In the genomic region with DNA sequence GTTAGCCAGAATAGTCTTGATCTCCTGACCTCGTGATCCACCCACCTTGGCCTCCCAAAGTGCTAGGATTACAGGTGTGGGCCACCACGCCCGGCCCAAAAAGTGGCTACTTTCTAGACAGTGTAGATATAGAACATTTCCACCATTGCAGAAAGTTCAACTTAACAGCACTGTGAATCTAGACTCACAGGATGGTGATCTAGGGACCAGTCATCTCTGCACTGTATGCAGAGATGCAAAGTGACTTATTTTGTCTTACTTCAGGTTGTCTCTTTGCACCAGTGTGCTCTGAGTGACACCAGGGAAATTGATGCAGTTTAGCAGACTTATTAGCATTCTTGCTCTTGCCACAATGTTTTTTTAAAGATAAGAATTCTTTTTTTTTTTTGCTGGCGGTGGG, we compare ENCODE assay signal across 22 cellular contexts. TPM values are rescaled to one million over a fixed set of nuclear protein-coding genes. Genes with fewer than 3 reads are reported as not detected.
DNase-seq lines count a peak whose midpoint lies in the region; ATAC-seq, FAIRE-seq and TF ChIP-seq lines count a peak whose summit lies in the region.
"Had no signal": no experiment of that assay in that cellular context is flagged by ENCODE, and none has a peak within 500 bp of the region (broad histone marks: within the 10 kb centered on the region; RNA-seq: fewer than 3 reads in every experiment).

No MANE protein-coding gene starts in this region.

- H4K20me1 ChIP-seq in K562 (replicated peaks; ENCODE audit: control insufficient read depth, insufficient read depth, low read length) = no peaks in the 10 kb centered on the region
- H4K20me1 ChIP-seq: BLaER1 treated with 17β-estradiol and CSF1 and Interleukin-3, amounts not matched to agents 10 nM and 100 nM had no signal

- H3K36me3 ChIP-seq in HEK293 (ENCODE audit: control insufficient read depth in 2 of 2, insufficient read depth in 1 of 2, low read length in 2 of 2) (no peaks in the 10 kb centered on the region), K562 (ENCODE audit: control insufficient read depth, insufficient read depth, low read length) (no peaks in the 10 kb centered on the region), spleen (no peaks in the 10 kb centered on the region)
- H3K36me3 ChIP-seq: BLaER1 treated with 17β-estradiol and CSF1 and Interleukin-3, amounts not matched to agents 10 nM and 100 nM had no signal

- TF ChIP-seq CTCF in HEK293 (tag by site-specific recombination; IDR thresholded peaks at IDR 0.05) (no peak), K562 (IDR thresholded peaks at IDR 0.05 in 2 of 3, conservative IDR thresholded peaks at IDR 0.05 in 1 of 3; ENCODE audit: insufficient read depth in 2 of 3, low read depth in 1 of 3, low read length in 3 of 3) (no peak), spleen (IDR thresholded peaks at IDR 0.05 in 8 of 11, conservative IDR thresholded peaks at IDR 0.05 in 3 of 11) (no peak)

- no peaks in the 10 kb centered on the region for H3K79me2 ChIP-seq in K562 (ENCODE audit: control insufficient read depth, insufficient read depth, low read length)

- H3K4me1 ChIP-seq in HEK293 (ENCODE audit: control insufficient read depth, insufficient read depth, low read length) (peaks cover 12% of the 10 kb centered on the region), K562 (replicated peaks in 1 of 2; ENCODE audit: control insufficient read depth in 2 of 2, insufficient read depth in 2 of 2, low read length in 2 of 2) (no peaks in the 10 kb centered on the region; a peak in 2 of 5 replicates), spleen (no peaks in the 10 kb centered on the region)
- H3K4me1 ChIP-seq: BLaER1 treated with 17β-estradiol and CSF1 and Interleukin-3, amounts not matched to agents 10 nM and 100 nM had no signal

- 54% methylated on average over 4 of the region's 4 CpGs for WGBS in K562 (ENCODE audit: insufficient coverage, low coverage, missing lambda C conversion rate)
- WGBS in spleen, 5 donors = 70 to 97% (median 90%) methylated on average over 3 to 4 of the region's 4 CpGs

- no peak for FAIRE-seq in K562 (lab: Jason Lieb, UNC)
- FAIRE-seq: A204.1, D721Med, G401.6, GM12891, GM19239 had no signal

- TF ChIP-seq POLR2A in K562 (conservative IDR thresholded peaks at IDR 0.05) (no peak), spleen (IDR thresholded peaks at IDR 0.05) (no peak)

- POLR2A ChIA-PET in HEK293 (lab: Yijun Ruan, JAX) = interaction anchor here (0.7 kb wide), 1 partner anchor 13 kb away, joined by 3 read pairs; no protein-coding TSS in a partner anchor
- POLR2A ChIA-PET in K562 (lab: Yijun Ruan, JAX) = no interaction called here

- no peaks in the 10 kb centered on the region for H3K9me3 ChIP-seq in HEK293 (ENCODE audit: control insufficient read depth, insufficient read depth, low read depth, low read length)
- H3K9me3 ChIP-seq in K562 (replicated peaks; ENCODE audit: control insufficient read depth, insufficient read depth, low read depth, low read length) = no peaks in the 10 kb centered on the region
- H3K9me3 ChIP-seq in spleen = no peaks in the 10 kb centered on the region
- H3K9me3 ChIP-seq: BLaER1 treated with 17β-estradiol and CSF1 and Interleukin-3, amounts not matched to agents 10 nM and 100 nM; Caco-2 had no signal

- CTCF ChIA-PET in HEK293 (lab: Yijun Ruan, JAX) = interaction anchor here (1.2 kb wide), 1 partner anchor 24 kb away, joined by 4 read pairs; no protein-coding TSS in a partner anchor
- CTCF ChIA-PET in K562 (lab: Yijun Ruan, JAX; ENCODE audit: low intra/inter-chr PET ratio) = no interaction called here

- TF ChIP-seq RAD21 in K562 (CRISPR knock-in tag; conservative IDR thresholded peaks at IDR 0.05 in 1 of 2, IDR thresholded peaks at IDR 0.05 in 1 of 2) = no peak

- in situ Hi-C loops in K562 (cut with MboI) = no loop called here

- H3K27ac ChIP-seq in HEK293 (ENCODE audit: extremely low read depth, low read depth, low read length) = no peak overlapping the region; the same call in 1 of the 2 replicates
- H3K27ac ChIP-seq in K562 (ENCODE audit: extremely low read depth, low read depth, low read length) = no peak overlapping the region
- no peak overlapping the region for H3K27ac ChIP-seq in spleen
- H3K27ac ChIP-seq: BLaER1 treated with 17β-estradiol and CSF1 and Interleukin-3, amounts not matched to agents 10 nM and 100 nM; C4-2B had no signal

- no peak overlapping the region for H3K4me2 ChIP-seq in K562 (ENCODE audit: insufficient read depth, low read length)
- H3K4me2 ChIP-seq: BLaER1 treated with 17β-estradiol and CSF1 and Interleukin-3, amounts not matched to agents 10 nM and 100 nM had no signal

- no peak overlapping the region for H2AFZ ChIP-seq in K562 (ENCODE audit: low read depth, low read length)

- TF ChIP-seq EP300 in K562 (IDR thresholded peaks at IDR 0.05; ENCODE audit: low read length) = no peak

- H3K4me3 ChIP-seq in HEK293 (ENCODE audit: low read depth, low read length) (no peak overlapping the region), K562 (no peak overlapping the region), spleen (no peak overlapping the region)
- H3K4me3 ChIP-seq: BLaER1 treated with 17β-estradiol and CSF1 and Interleukin-3, amounts not matched to agents 10 nM and 100 nM had no signal

- H3K27me3 ChIP-seq in K562 (ENCODE audit: control insufficient read depth in 2 of 2, insufficient read depth in 2 of 2, low read length in 2 of 2) = no peaks in the 10 kb centered on the region
- peaks cover 0 to 4% (median 0%) of the 10 kb centered on the region in 7 donors for H3K27me3 ChIP-seq in spleen (replicated peaks in 1 of 7)

- H3K9me1 ChIP-seq in K562 (ENCODE audit: control insufficient read depth, insufficient read depth, low read length) = no peaks in the 10 kb centered on the region

- BruUV-seq in K562 (replicated peaks; lab: Mats Ljungman, UMichigan) = no TSS peak

- ATAC-seq in K562 (peak; percentile 51; the same call in 2 of the 3 replicates), HG02610 (IDR thresholded peaks at IDR 0.05; ENCODE audit: unreplicated experiment) (no peak)
- ATAC-seq: CD8-positive, alpha-beta T cell had no signal

- intact Hi-C loops in K562 (cut with micrococcal nuclease) (no loop called here), spleen (cut with DNase I; ENCODE audit: low total_unique reads) (no loop called here)

- H3K9ac ChIP-seq in K562 (ENCODE audit: insufficient read depth in 1 of 2, low read depth in 2 of 2, low read length in 2 of 2) = no peak overlapping the region
- H3K9ac ChIP-seq: BLaER1 treated with 17β-estradiol and CSF1 and Interleukin-3, amounts not matched to agents 10 nM and 100 nM had no signal

- DNase-seq in M059J (ENCODE audit: low read depth) (peak; percentile 14), K562 (ENCODE audit: extremely low read depth in 1 of 4, low spot score in 3 of 4) (no peak), spleen (no peak), NCI-H2107 treated with DMSO at 0.1 percent for 48 hours (lab: John Stamatoyannopoulos, UW; ENCODE audit: unreplicated experiment) (no peak)
- DNase-seq: 8988T; AML-193; Caco-2; Calu3; CD4-positive, alpha-beta T cell; CD8-positive, alpha-beta T cell; DMS79 treated with DMSO at 0.1 percent for 48 hours; GF-D8 had no signal

RNA-seq across cellular contexts. Expression of a gene that starts 12.9 kb away (rescaled TPM):
- 4.2 and 5.2 TPM in 2 replicates for total RNA-seq in M059J (2014; rRNA removed; shearing (Covaris generic))
- 3.0 and 4.6 TPM in 2 replicates for total RNA-seq in K562 (2011; cell fraction: chromatin; rRNA removed; ENCODE audit: low replicate concordance)
- total RNA-seq in K562 (2011; cell fraction: nucleolus; rRNA removed) = 2.6 and 3.7 TPM in 2 replicates
- total RNA-seq in K562 (2011; cell fraction: nucleoplasm; rRNA removed) = 3.4 and 4.9 TPM in 2 replicates
- total RNA-seq in K562 (2014; rRNA removed) (11.5 and 12.8 TPM in 2 replicates), K562 (2014; rRNA removed; fragmentation: Illumina TruSeq; extraction: Trizol) (7.6 and 8.7 TPM in 2 replicates), K562 (2015; rRNA removed; fragmentation: Illumina TruSeq; extraction: Trizol) (6.4 and 8.5 TPM in 2 replicates), K562 (2021) (23.6 and 26.6 TPM in 2 replicates), spleen (10 to 100 TPM; 19.1 to 50.9 (median 32.9) TPM)
- polyA plus RNA-seq in K562 (2011; rRNA removed) (5.7 and 6.0 TPM in 2 replicates), K562 (2014; fragmentation: Illumina TruSeq; extraction: Trizol) (18.5 and 19.1 TPM in 2 replicates), K562 (2014; fragmentation: Nextera tagmentation; extraction: Ambion mirVana) (under 1 TPM; 0.13 to 0.14 TPM), K562 (2014; rRNA removed) (11.0 and 12.8 TPM in 2 replicates), spleen (10 to 100 TPM in 1 of 3 donors, 1 to 10 TPM in 2; 5.1 to 12.9 (median 5.8) TPM)
- polyA plus RNA-seq in K562 (2011; cell fraction: cytosol; rRNA removed) = 8.8 and 15.6 TPM in 2 replicates
- 4.5 and 8.3 TPM in 2 replicates for polyA plus RNA-seq in K562 (2011; cell fraction: nucleus; rRNA removed)
- polyA plus RNA-seq in K562 (2012) = 11.1 and 14.8 TPM in 2 replicates
- polyA minus RNA-seq in K562 (2011; rRNA and poly(A)+ RNA removed) = 2.8 TPM in 2 replicates
- 5.7 and 7.5 TPM in 2 replicates for polyA minus RNA-seq in K562 (2011; cell fraction: cytosol; rRNA and poly(A)+ RNA removed)
- polyA minus RNA-seq in K562 (2011; cell fraction: nucleus; rRNA and poly(A)+ RNA removed) = 1.1 and 1.9 TPM in 2 replicates

RNA-seq across cellular contexts. Expression of a gene that starts 14.6 kb away (rescaled TPM):
- 93.5 and 100 TPM in 2 replicates for total RNA-seq in M059J (2014; rRNA removed; shearing (Covaris generic))
- total RNA-seq in K562 (2011; cell fraction: chromatin; rRNA removed; ENCODE audit: low replicate concordance) = 10.9 and 11.1 TPM in 2 replicates
- 10.4 and 13.5 TPM in 2 replicates for total RNA-seq in K562 (2011; cell fraction: nucleolus; rRNA removed)
- total RNA-seq in K562 (2011; cell fraction: nucleoplasm; rRNA removed) = 18.4 and 22.7 TPM in 2 replicates
- total RNA-seq in K562 (2014; rRNA removed) (28.1 and 34.2 TPM in 2 replicates), K562 (2014; rRNA removed; fragmentation: Illumina TruSeq; extraction: Trizol) (37.1 and 38.4 TPM in 2 replicates), K562 (2015; rRNA removed; fragmentation: Illumina TruSeq; extraction: Trizol) (35.3 and 37.8 TPM in 2 replicates), K562 (2021) (47.7 and 50.3 TPM in 2 replicates), spleen (10 to 100 TPM; 37.1 to 47.6 (median 41.0) TPM)
- polyA plus RNA-seq in K562 (2011; rRNA removed) (32.7 and 47.6 TPM in 2 replicates), K562 (2014; fragmentation: Illumina TruSeq; extraction: Trizol) (37.2 and 43.8 TPM in 2 replicates), K562 (2014; fragmentation: Nextera tagmentation; extraction: Ambion mirVana) (10 to 100 TPM; 12.7 to 13.9 TPM), K562 (2014; rRNA removed) (35.5 and 43.4 TPM in 2 replicates), spleen (10 to 100 TPM; 11.7 to 28.7 (median 14.0) TPM)
- 37.4 and 46.1 TPM in 2 replicates for polyA plus RNA-seq in K562 (2011; cell fraction: cytosol; rRNA removed)
- 13.1 and 13.2 TPM in 2 replicates for polyA plus RNA-seq in K562 (2011; cell fraction: nucleus; rRNA removed)
- polyA plus RNA-seq in K562 (2012) = 38.1 and 39.5 TPM in 2 replicates
- 21.5 and 29.9 TPM in 2 replicates for polyA minus RNA-seq in K562 (2011; rRNA and poly(A)+ RNA removed)
- 18.7 and 29.2 TPM in 2 replicates for polyA minus RNA-seq in K562 (2011; cell fraction: cytosol; rRNA and poly(A)+ RNA removed)
- polyA minus RNA-seq in K562 (2011; cell fraction: nucleus; rRNA and poly(A)+ RNA removed) = 5.1 and 8.2 TPM in 2 replicates

RNA-seq across cellular contexts. Expression of a gene that starts 23.8 kb away (rescaled TPM):
- not detected in 2 replicates for total RNA-seq in M059J (2014; rRNA removed; shearing (Covaris generic))
- total RNA-seq in K562 (2011; cell fraction: chromatin; rRNA removed; ENCODE audit: low replicate concordance) = 2.9 and 8.8 TPM in 2 replicates
- 2.9 and 4.3 TPM in 2 replicates for total RNA-seq in K562 (2011; cell fraction: nucleolus; rRNA removed)
- total RNA-seq in K562 (2011; cell fraction: nucleoplasm; rRNA removed) = 3.2 and 7.9 TPM in 2 replicates
- total RNA-seq in K562 (2014; rRNA removed) (2.9 and 3.1 TPM in 2 replicates), K562 (2014; rRNA removed; fragmentation: Illumina TruSeq; extraction: Trizol) (2.4 and 3.0 TPM in 2 replicates), K562 (2015; rRNA removed; fragmentation: Illumina TruSeq; extraction: Trizol) (1.8 and 2.6 TPM in 2 replicates), K562 (2021) (1.8 and 2.0 TPM in 2 replicates), spleen (10 to 100 TPM in 1 of 7 donors, 1 to 10 TPM in 6; 1.7 to 14.4 (median 6.7) TPM)
- polyA plus RNA-seq in K562 (2011; rRNA removed) (0.77 and 1.9 TPM in 2 replicates), K562 (2014; fragmentation: Illumina TruSeq; extraction: Trizol) (1.4 TPM in 2 replicates), K562 (2014; fragmentation: Nextera tagmentation; extraction: Ambion mirVana) (1 to 10 TPM; 6.8 to 8.4 TPM), K562 (2014; rRNA removed) (0.36 and 3.9 TPM in 2 replicates), spleen (10 to 100 TPM in 1 of 3 donors, 1 to 10 TPM in 2; 3.7 to 27.2 (median 7.5) TPM)
- 0.45 and 0.94 TPM in 2 replicates for polyA plus RNA-seq in K562 (2011; cell fraction: cytosol; rRNA removed)
- 2.4 TPM in 2 replicates for polyA plus RNA-seq in K562 (2011; cell fraction: nucleus; rRNA removed)
- 1.2 and 3.5 TPM in 2 replicates for polyA plus RNA-seq in K562 (2012)
- polyA minus RNA-seq in K562 (2011; rRNA and poly(A)+ RNA removed) = 0.88 TPM in 1 of 2 replicates, not detected in the other
- polyA minus RNA-seq in K562 (2011; cell fraction: cytosol; rRNA and poly(A)+ RNA removed) = not detected in 2 replicates
- 2.0 TPM in 1 of 2 replicates, not detected in the other for polyA minus RNA-seq in K562 (2011; cell fraction: nucleus; rRNA and poly(A)+ RNA removed)
- total RNA-seq: Caco-2, Calu3 had no signal
- polyA plus RNA-seq: BJ had no signal

RNA-seq across cellular contexts. Expression of a gene that starts 28.6 kb away (rescaled TPM):
- total RNA-seq in M059J (2014; rRNA removed; shearing (Covaris generic)) = 2.8 and 5.3 TPM in 2 replicates
- total RNA-seq in K562 (2011; cell fraction: chromatin; rRNA removed; ENCODE audit: low replicate concordance) = 48.6 and 70.4 TPM in 2 replicates
- 91.1 and 92.7 TPM in 2 replicates for total RNA-seq in K562 (2011; cell fraction: nucleolus; rRNA removed)
- total RNA-seq in K562 (2011; cell fraction: nucleoplasm; rRNA removed) = 80.5 and 94.1 TPM in 2 replicates
- total RNA-seq in K562 (2014; rRNA removed) (5.5 and 7.5 TPM in 2 replicates), K562 (2014; rRNA removed; fragmentation: Illumina TruSeq; extraction: Trizol) (9.7 and 11.4 TPM in 2 replicates), K562 (2015; rRNA removed; fragmentation: Illumina TruSeq; extraction: Trizol) (6.1 and 7.5 TPM in 2 replicates), K562 (2021) (18.0 and 19.7 TPM in 2 replicates), spleen (100 to 1,000 TPM in 6 of 7 donors, 10 to 100 TPM in 1; 92.6 to 174 (median 127) TPM)
- polyA plus RNA-seq in K562 (2011; rRNA removed) (43.0 and 55.4 TPM in 2 replicates), K562 (2014; fragmentation: Illumina TruSeq; extraction: Trizol) (45.8 and 52.7 TPM in 2 replicates), K562 (2014; fragmentation: Nextera tagmentation; extraction: Ambion mirVana) (10 to 100 TPM; 17.4 to 27.4 TPM), K562 (2014; rRNA removed) (23.9 and 25.8 TPM in 2 replicates), spleen (100 to 1,000 TPM in 2 of 3 donors, 10 to 100 TPM in 1; 89.8 to 155 (median 122) TPM)
- 91.9 and 138 TPM in 2 replicates for polyA plus RNA-seq in K562 (2011; cell fraction: cytosol; rRNA removed)
- polyA plus RNA-seq in K562 (2011; cell fraction: nucleus; rRNA removed) = 29.1 and 32.6 TPM in 2 replicates
- 17.7 and 27.6 TPM in 2 replicates for polyA plus RNA-seq in K562 (2012)
- polyA minus RNA-seq in K562 (2011; rRNA and poly(A)+ RNA removed) = 26.0 and 31.9 TPM in 2 replicates
- 13.8 and 14.3 TPM in 2 replicates for polyA minus RNA-seq in K562 (2011; cell fraction: cytosol; rRNA and poly(A)+ RNA removed)
- polyA minus RNA-seq in K562 (2011; cell fraction: nucleus; rRNA and poly(A)+ RNA removed) = 5.9 and 9.1 TPM in 2 replicates

RNA-seq across cellular contexts. Expression of a gene that starts 35.6 kb away (rescaled TPM):
- 19.6 and 42.5 TPM in 2 replicates for total RNA-seq in M059J (2014; rRNA removed; shearing (Covaris generic))
- total RNA-seq in K562 (2011; cell fraction: chromatin; rRNA removed; ENCODE audit: low replicate concordance) = 282 and 395 TPM in 2 replicates
- 116 and 125 TPM in 2 replicates for total RNA-seq in K562 (2011; cell fraction: nucleolus; rRNA removed)
- 127 and 134 TPM in 2 replicates for total RNA-seq in K562 (2011; cell fraction: nucleoplasm; rRNA removed)
- total RNA-seq in K562 (2014; rRNA removed) (18.4 and 23.1 TPM in 2 replicates), K562 (2014; rRNA removed; fragmentation: Illumina TruSeq; extraction: Trizol) (7.7 and 8.6 TPM in 2 replicates), K562 (2015; rRNA removed; fragmentation: Illumina TruSeq; extraction: Trizol) (7.7 and 10.3 TPM in 2 replicates), K562 (2021) (47.3 and 49.7 TPM in 2 replicates), spleen (100 to 1,000 TPM in 3 of 7 donors, 10 to 100 TPM in 4; 90.0 to 151 (median 98.7) TPM)
- polyA plus RNA-seq in K562 (2011; rRNA removed) (8.5 and 19.1 TPM in 2 replicates), K562 (2014; fragmentation: Illumina TruSeq; extraction: Trizol) (26.7 and 31.0 TPM in 2 replicates), K562 (2014; fragmentation: Nextera tagmentation; extraction: Ambion mirVana) (1 to 10 TPM; 1.6 to 2.8 TPM), K562 (2014; rRNA removed) (15.6 and 17.7 TPM in 2 replicates), spleen (10 to 100 TPM in 1 of 3 donors, 1 to 10 TPM in 2; 5.2 to 15.6 (median 5.3) TPM)
- polyA plus RNA-seq in K562 (2011; cell fraction: cytosol; rRNA removed) = 11.3 and 12.0 TPM in 2 replicates
- 149 and 177 TPM in 2 replicates for polyA plus RNA-seq in K562 (2011; cell fraction: nucleus; rRNA removed)
- polyA plus RNA-seq in K562 (2012) = 27.2 and 37.7 TPM in 2 replicates
- polyA minus RNA-seq in K562 (2011; rRNA and poly(A)+ RNA removed) = 26.7 and 27.1 TPM in 2 replicates
- 51.0 and 53.6 TPM in 2 replicates for polyA minus RNA-seq in K562 (2011; cell fraction: cytosol; rRNA and poly(A)+ RNA removed)
- 58.2 and 76.0 TPM in 2 replicates for polyA minus RNA-seq in K562 (2011; cell fraction: nucleus; rRNA and poly(A)+ RNA removed)
